In genomic region chr12:118015944-118016343, GRCh38 we compare ENCODE assay signal across 8 cellular contexts. TPM values are rescaled to one million over a fixed set of nuclear protein-coding genes. Genes with fewer than 3 reads are reported as not detected.
DNase-seq lines count a peak whose midpoint lies in the region; ATAC-seq and TF ChIP-seq lines count a peak whose summit lies in the region.

No MANE protein-coding gene starts in this region.

- no peaks in the 10 kb centered on the region for H3K9me3 Mint-ChIP-seq in natural killer cell treated with Interleukin-12 subunit alpha and Interleukin-12 subunit beta and Interleukin-15 and Interleukin-18, amount 100 ng/mL, for 72 hours

- CTCF ChIA-PET in AG04450 (lab: Charles Lee) = interaction anchor here (0.6 to 1.0 kb wide), 3 partner anchors 138 to 279 kb away, joined by 3 to 8 read pairs (median 4); no protein-coding TSS in a partner anchor

- H3K4me1 Mint-ChIP-seq in natural killer cell treated with Interleukin-12 subunit alpha and Interleukin-12 subunit beta and Interleukin-15 and Interleukin-18, amount 100 ng/mL, for 72 hours (ENCODE audit: low read depth in 2 of 2) = peaks cover 13 to 19% of the 10 kb centered on the region in 2 donors

- POLR2A ChIA-PET in AG04450 (lab: Yijun Ruan, JAX) = no interaction called here

- DNase-seq in AG04450 (ENCODE audit: low read depth, low spot score) (no peak), choroid plexus epithelial cell (ENCODE audit: low read depth) (no peak), epidermal melanocyte (ENCODE audit: insufficient read length, low spot score) (no peak)
- no peak for DNase-seq in natural killer cell treated with Interleukin-12 subunit alpha and Interleukin-12 subunit beta and Interleukin-15 and Interleukin-18, amount 100 ng/mL, for 72 hours (ENCODE audit: low spot score)

- H3K4me3 ChIP-seq in AG04450 (ENCODE audit: low read depth, low read length) (peak overlapping the region; percentile 40), choroid plexus epithelial cell (ENCODE audit: low read depth, low read length) (peak overlapping the region; percentile 99)

- H3K27me3 ChIP-seq in AG04450 (ENCODE audit: control insufficient read depth, insufficient read depth, low read length) = no peaks in the 10 kb centered on the region

- TF ChIP-seq CTCF in AG04450 (IDR thresholded peaks at IDR 0.05; ENCODE audit: low read depth, low read length) (no peak), choroid plexus epithelial cell (conservative IDR thresholded peaks at IDR 0.05; ENCODE audit: low read depth, low read length) (no peak)

- H3K4me3 Mint-ChIP-seq in natural killer cell treated with Interleukin-12 subunit alpha and Interleukin-12 subunit beta and Interleukin-15 and Interleukin-18, amount 100 ng/mL, for 72 hours = peak overlapping the region; percentile 97

- ATAC-seq in HG03135 (IDR thresholded peaks at IDR 0.05; ENCODE audit: unreplicated experiment) (peak; percentile 9), HG03520 (IDR thresholded peaks at IDR 0.05; ENCODE audit: unreplicated experiment) (no peak), GM18511 (IDR thresholded peaks at IDR 0.05; ENCODE audit: unreplicated experiment) (no peak), HG02678 (IDR thresholded peaks at IDR 0.05; ENCODE audit: unreplicated experiment) (no peak)
- ATAC-seq in natural killer cell treated with Interleukin-12 subunit alpha and Interleukin-12 subunit beta and Interleukin-15 and Interleukin-18, amount 100 ng/mL, for 72 hours = no peak

- H3K27ac Mint-ChIP-seq in natural killer cell treated with Interleukin-12 subunit alpha and Interleukin-12 subunit beta and Interleukin-15 and Interleukin-18, amount 100 ng/mL, for 72 hours = peak overlapping the region; percentile 83 to 89

- H3K36me3 Mint-ChIP-seq in natural killer cell treated with Interleukin-12 subunit alpha and Interleukin-12 subunit beta and Interleukin-15 and Interleukin-18, amount 100 ng/mL, for 72 hours = peaks cover 13% of the 10 kb centered on the region

- no peaks in the 10 kb centered on the region; the same call in 1 of the 2 replicates for H3K9me3 ChIP-seq in AG04450 (ENCODE audit: control insufficient read depth, insufficient read depth, low read length)

- peaks cover 0 to 4% of the 10 kb centered on the region in 2 donors for H3K27me3 Mint-ChIP-seq in natural killer cell treated with Interleukin-12 subunit alpha and Interleukin-12 subunit beta and Interleukin-15 and Interleukin-18, amount 100 ng/mL, for 72 hours

- H3K27ac ChIP-seq in AG04450 (ENCODE audit: low read depth, low read length) = no peak overlapping the region

RNA-seq across cellular contexts. Expression of gene RFC5, which starts 0.6 kb away (rescaled TPM):
- polyA plus RNA-seq in AG04450 (2011; rRNA removed) = 9.6 and 10.4 TPM in 2 replicates
- 7.0 and 7.4 TPM in 2 replicates for polyA minus RNA-seq in AG04450 (2011; rRNA and poly(A)+ RNA removed)
- total RNA-seq in natural killer cell treated with Interleukin-12 subunit alpha and Interleukin-12 subunit beta and Interleukin-15 and Interleukin-18, amount 100 ng/mL, for 72 hours = 10 to 100 TPM; 34.8 to 62.4 TPM

RNA-seq across cellular contexts. Expression of gene WSB2, which starts 45.0 kb away (rescaled TPM):
- 111 and 126 TPM in 2 replicates for polyA plus RNA-seq in AG04450 (2011; rRNA removed)
- polyA minus RNA-seq in AG04450 (2011; rRNA and poly(A)+ RNA removed) = 292 and 323 TPM in 2 replicates
- total RNA-seq in natural killer cell treated with Interleukin-12 subunit alpha and Interleukin-12 subunit beta and Interleukin-15 and Interleukin-18, amount 100 ng/mL, for 72 hours = 10 to 100 TPM; 52.3 to 62.0 TPM

RNA-seq across cellular contexts. Expression of gene KSR2, which starts 47.2 kb away (rescaled TPM):
- not detected in 2 replicates for polyA plus RNA-seq in AG04450 (2011; rRNA removed)
- under 0.01 TPM in 1 of 2 replicates, not detected in the other for polyA minus RNA-seq in AG04450 (2011; rRNA and poly(A)+ RNA removed)
- total RNA-seq in natural killer cell treated with Interleukin-12 subunit alpha and Interleukin-12 subunit beta and Interleukin-15 and Interleukin-18, amount 100 ng/mL, for 72 hours = not detected
